ENCODE assay signal across 8 cellular contexts in the genomic region with DNA sequence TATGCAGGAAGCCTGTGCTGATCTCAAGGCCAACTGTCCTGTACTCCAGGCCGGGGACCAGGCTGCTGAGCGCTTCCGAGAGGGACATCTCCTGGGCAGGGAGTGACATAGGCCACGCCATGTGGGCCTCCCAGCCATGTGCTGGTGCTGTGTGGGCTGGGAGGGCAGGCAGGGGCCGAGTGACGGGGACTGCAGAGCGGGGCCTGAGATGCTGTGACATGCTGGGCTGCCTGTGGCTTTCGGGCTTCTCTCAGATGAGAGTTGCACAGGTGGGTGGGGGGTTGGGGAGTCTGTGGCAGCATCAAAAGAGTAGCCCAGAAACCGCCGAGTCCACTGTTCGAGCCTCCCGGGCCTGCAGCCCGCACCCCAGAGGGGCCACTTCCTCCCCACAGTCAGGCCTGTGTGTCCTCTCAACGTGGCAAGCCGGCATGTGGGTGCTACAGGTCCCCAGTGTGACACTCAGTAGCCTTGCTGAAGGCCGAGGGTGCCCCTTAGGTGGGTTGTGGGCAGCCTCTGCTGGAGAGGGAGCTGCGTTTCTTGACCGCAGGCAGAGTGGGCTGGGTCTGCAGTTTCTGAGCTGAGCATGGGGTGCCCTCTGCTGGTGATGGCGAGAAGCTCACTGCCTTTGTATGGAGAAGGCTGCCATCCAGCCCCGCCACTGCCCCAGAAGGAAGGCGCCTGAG.
A peak's percentile ranks its signal among the peaks of the same experiment; 100 is the strongest.
DNase-seq lines count a peak whose midpoint lies in the region; ATAC-seq and TF ChIP-seq lines count a peak whose summit lies in the region.

No MANE protein-coding gene starts in this region.

- peaks cover 21% of the 10 kb centered on the region for H3K36me3 Mint-ChIP-seq in activated T-cell treated with anti-CD3 and anti-CD28 coated beads, Interleukin-2, amount 50 U/mL, for 4 hours (ENCODE audit: insufficient read depth)
- no peaks in the 10 kb centered on the region for H3K36me3 Mint-ChIP-seq in natural killer cell
- peaks cover 9% of the 10 kb centered on the region for H3K36me3 Mint-ChIP-seq in stimulated activated effector memory CD8-positive, alpha-beta T cell treated with anti-CD3 and anti-CD28 coated beads, Interleukin-12 subunit alpha, Interleukin-12 subunit beta, amount 100 ng/mL, for 72 hours

- H3K4me1 Mint-ChIP-seq in activated T-cell treated with anti-CD3 and anti-CD28 coated beads, Interleukin-2, amount 50 U/mL, for 4 hours (ENCODE audit: low read depth), result peaks cover 29% of the 10 kb centered on the region
- peaks cover 32 to 52% of the 10 kb centered on the region in 2 donors for H3K4me1 Mint-ChIP-seq in natural killer cell
- H3K4me1 Mint-ChIP-seq in stimulated activated effector memory CD8-positive, alpha-beta T cell treated with anti-CD3 and anti-CD28 coated beads, Interleukin-12 subunit alpha, Interleukin-12 subunit beta, amount 100 ng/mL, for 72 hours, result peaks cover 42% of the 10 kb centered on the region

- H3K9me3 Mint-ChIP-seq in activated T-cell treated with anti-CD3 and anti-CD28 coated beads, Interleukin-2, amount 50 U/mL, for 4 hours, result no peaks in the 10 kb centered on the region
- H3K9me3 Mint-ChIP-seq in natural killer cell, result no peaks in the 10 kb centered on the region
- H3K9me3 Mint-ChIP-seq in stimulated activated effector memory CD8-positive, alpha-beta T cell treated with anti-CD3 and anti-CD28 coated beads, Interleukin-12 subunit alpha, Interleukin-12 subunit beta, amount 100 ng/mL, for 72 hours, result no peaks in the 10 kb centered on the region

- H3K27me3 Mint-ChIP-seq in activated T-cell treated with anti-CD3 and anti-CD28 coated beads, Interleukin-2, amount 50 U/mL, for 4 hours (ENCODE audit: low read depth), result no peaks in the 10 kb centered on the region
- no peaks in the 10 kb centered on the region for H3K27me3 Mint-ChIP-seq in natural killer cell (ENCODE audit: low read depth in 2 of 2)

- intact Hi-C loops in natural killer cell (cut with micrococcal nuclease), result loop anchor here (1.0 to 5.0 kb wide), 2 partner anchors 103 to 324 kb away; no protein-coding TSS in a partner anchor

- peak; percentile 98 for TF ChIP-seq CTCF in natural killer cell (IDR thresholded peaks at IDR 0.05)

- ATAC-seq in activated T-cell treated with anti-CD3 and anti-CD28 coated beads, Interleukin-2, amount 50 U/mL, for 4 hours, result peak; percentile 79 to 85
- ATAC-seq in natural killer cell (peak; percentile 69 to 82 (median 72)), HG03196 (IDR thresholded peaks at IDR 0.05; ENCODE audit: unreplicated experiment) (no peak)
- peak; percentile 77 for ATAC-seq in stimulated activated effector memory CD8-positive, alpha-beta T cell treated with anti-CD3 and anti-CD28 coated beads, Interleukin-12 subunit alpha, Interleukin-12 subunit beta, amount 100 ng/mL, for 72 hours

- H3K27ac Mint-ChIP-seq in natural killer cell, result peak overlapping the region; percentile 82 to 87
- peak overlapping the region; percentile 80 for H3K27ac Mint-ChIP-seq in stimulated activated effector memory CD8-positive, alpha-beta T cell treated with anti-CD3 and anti-CD28 coated beads, Interleukin-12 subunit alpha, Interleukin-12 subunit beta, amount 100 ng/mL, for 72 hours

- H3K4me3 Mint-ChIP-seq in activated T-cell treated with anti-CD3 and anti-CD28 coated beads, Interleukin-2, amount 50 U/mL, for 4 hours, result no peak overlapping the region
- peak overlapping the region; percentile 4 for H3K4me3 Mint-ChIP-seq in natural killer cell
- no peak overlapping the region for H3K4me3 Mint-ChIP-seq in stimulated activated effector memory CD8-positive, alpha-beta T cell treated with anti-CD3 and anti-CD28 coated beads, Interleukin-12 subunit alpha, Interleukin-12 subunit beta, amount 100 ng/mL, for 72 hours

- peak; percentile 79 for DNase-seq in CMK (ENCODE audit: low read depth)
- DNase-seq in HT-29 (ENCODE audit: low spot score), result peak; percentile 81
- peak; percentile 88 for DNase-seq in OCI-M1 (lab: John Stamatoyannopoulos, UW)
- DNase-seq in activated T-cell treated with anti-CD3 and anti-CD28 coated beads, Interleukin-2, amount 50 U/mL, for 4 hours, result peak; percentile 80
- DNase-seq in fibroblast of gingiva (ENCODE audit: low read depth), result peak; percentile 54
- DNase-seq in natural killer cell, result peak; percentile 86
- DNase-seq in stimulated activated effector memory CD8-positive, alpha-beta T cell treated with anti-CD3 and anti-CD28 coated beads, Interleukin-12 subunit alpha, Interleukin-12 subunit beta, amount 100 ng/mL, for 72 hours (ENCODE audit: low spot score in 2 of 2), result peak; percentile 79 to 92
